Comparison of ENCODE assay signal across 28 cellular contexts in the genomic region with DNA sequence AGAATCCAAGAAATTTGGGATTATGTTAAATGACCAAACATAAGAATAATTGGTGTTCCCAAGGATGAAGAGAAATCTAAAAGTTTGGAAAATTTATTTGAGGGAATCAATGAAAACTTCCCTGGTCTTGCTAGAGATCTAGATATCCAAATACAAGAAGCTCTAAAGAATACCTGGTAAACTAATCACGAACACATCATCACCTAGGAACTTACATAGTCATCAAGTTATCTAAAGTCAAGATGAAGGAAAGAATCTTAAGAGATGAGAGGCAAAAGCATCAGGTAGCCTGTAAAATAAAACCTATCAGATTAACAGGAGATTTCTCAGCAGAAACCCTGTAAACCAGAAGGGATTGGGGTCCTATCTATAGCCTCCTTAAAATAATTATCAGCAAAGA. TPM values are rescaled to one million over a fixed set of nuclear protein-coding genes. Genes with fewer than 3 reads are reported as not detected.
DNase-seq lines count a peak whose midpoint lies in the region; ATAC-seq, FAIRE-seq and TF ChIP-seq lines count a peak whose summit lies in the region.
"Had no signal": no experiment of that assay in that cellular context is flagged by ENCODE, and none has a peak within 500 bp of the region (broad histone marks: within the 10 kb centered on the region; RNA-seq: fewer than 3 reads in every experiment).

No MANE protein-coding gene starts in this region.

- H3K27me3 ChIP-seq in RWPE2 (ENCODE audit: insufficient read depth, poor library complexity, severe bottlenecking) (no peaks in the 10 kb centered on the region), bronchial epithelial cell (ENCODE audit: control insufficient read depth, insufficient read depth, low read length) (no peaks in the 10 kb centered on the region), foreskin keratinocyte (no peaks in the 10 kb centered on the region), small intestine (ENCODE audit: control insufficient read depth in 2 of 2, insufficient read depth in 2 of 2, low read length in 2 of 2) (no peaks in the 10 kb centered on the region), ascending aorta (no peaks in the 10 kb centered on the region)
- H3K27me3 ChIP-seq: BE2C, BLaER1 had no signal

- no peak for DNase-seq in RWPE2 (ENCODE audit: low spot score)
- peak; percentile 73 for DNase-seq in bronchial epithelial cell (ENCODE audit: low read depth)
- peak; percentile 33 to 73 for DNase-seq in foreskin keratinocyte
- DNase-seq in small intestine = no peak
- no peak for DNase-seq in ascending aorta (ENCODE audit: low spot score in 2 of 2)
- DNase-seq in RPMI8226 = no peak
- DNase-seq in cardiac septum (ENCODE audit: low spot score) = no peak
- DNase-seq: 8988T; ACHN; BE2C; C1 segment of cervical spinal cord; CD4-positive, alpha-beta memory T cell; CD4-positive, CD25-positive, alpha-beta regulatory T cell; CD8-positive, alpha-beta memory T cell; COR-L47; DMS 273 treated with DMSO at 0.1 percent for 48 hours; DMS153; DMS53; DMS79; DND-41; EL; GDM1 had no signal

- FAIRE-seq in bronchial epithelial cell (lab: Jason Lieb, UNC) (no peak), small intestine (lab: Jason Lieb, UNC) (peak; percentile 90)
- FAIRE-seq: A204.1, GM12878, GM12892, GM18507 had no signal

- H3K9me3 ChIP-seq in RWPE2 (ENCODE audit: severe bottlenecking) (no peaks in the 10 kb centered on the region), small intestine (ENCODE audit: control insufficient read depth, low read depth) (no peaks in the 10 kb centered on the region), ascending aorta (no peaks in the 10 kb centered on the region)
- H3K9me3 ChIP-seq: BE2C, BLaER1 had no signal

- WGBS in small intestine, 3 donors = 81 to 92% (median 88%) methylated on average over 1 of the region's 1 CpG

- TF ChIP-seq CTCF in RWPE2 (IDR thresholded peaks at IDR 0.05; ENCODE audit: poor library complexity, severe bottlenecking) (no peak), bronchial epithelial cell (IDR thresholded peaks at IDR 0.05; ENCODE audit: insufficient read depth, low read length, severe bottlenecking) (no peak), foreskin keratinocyte (conservative IDR thresholded peaks at IDR 0.05) (no peak), ascending aorta (IDR thresholded peaks at IDR 0.05) (no peak)

- H3K27ac ChIP-seq in RWPE2 (ENCODE audit: poor library complexity, severe bottlenecking) (no peak overlapping the region), foreskin keratinocyte (no peak overlapping the region), small intestine (ENCODE audit: low read depth in 1 of 2, low read length in 1 of 2) (no peak overlapping the region), ascending aorta (no peak overlapping the region)
- H3K27ac ChIP-seq: BLaER1 had no signal

- ATAC-seq in RWPE2 (ENCODE audit: low read depth) = peak; percentile 57; the same call in 2 of the 3 replicates
- peak; percentile 38 for ATAC-seq in foreskin keratinocyte
- ATAC-seq: GM12878 had no signal

- intact Hi-C loops in ascending aorta (cut with DNase I) = no loop called here
- intact Hi-C loops in cardiac septum (cut with DNase I) = no loop called here

- H3K36me3 ChIP-seq in RWPE2 (ENCODE audit: low read depth) = no peaks in the 10 kb centered on the region
- no peaks in the 10 kb centered on the region for H3K36me3 ChIP-seq in bronchial epithelial cell (ENCODE audit: control insufficient read depth, insufficient read depth, low read length)
- H3K36me3 ChIP-seq in small intestine (ENCODE audit: control insufficient read depth in 2 of 2, insufficient read depth in 2 of 2, low read length in 2 of 2) = no peaks in the 10 kb centered on the region
- H3K36me3 ChIP-seq in ascending aorta = no peaks in the 10 kb centered on the region
- H3K36me3 ChIP-seq: BE2C, BLaER1 had no signal

- H3K4me3 ChIP-seq in RWPE2 (ENCODE audit: severe bottlenecking) (no peak overlapping the region), bronchial epithelial cell (ENCODE audit: low read depth, low read length) (no peak overlapping the region), small intestine (ENCODE audit: low read depth in 1 of 2, low read length in 2 of 2) (no peak overlapping the region), ascending aorta (no peak overlapping the region)
- H3K4me3 ChIP-seq: BLaER1, GM12878 had no signal

- H3K4me1 ChIP-seq in RWPE2 (ENCODE audit: insufficient read depth, poor library complexity, severe bottlenecking) (peaks cover 13% of the 10 kb centered on the region), foreskin keratinocyte (peaks cover 22% of the 10 kb centered on the region), small intestine (ENCODE audit: control insufficient read depth in 2 of 2, insufficient read depth in 1 of 2, low read depth in 1 of 2, low read length in 1 of 2) (no peaks in the 10 kb centered on the region), ascending aorta (no peaks in the 10 kb centered on the region)
- H3K4me1 ChIP-seq: BLaER1 had no signal

RNA-seq across cellular contexts. Expression of a gene that starts 46.9 kb away (rescaled TPM):
- total RNA-seq in bronchial epithelial cell (1.1 and 1.8 TPM in 2 replicates), foreskin keratinocyte (0.54 and 0.63 TPM in 2 replicates), ascending aorta (27.0 TPM), cardiac septum (14.3 TPM)
- polyA plus RNA-seq in foreskin keratinocyte (0.35 and 0.75 TPM in 2 replicates), small intestine (1 to 10 TPM; 2.4 to 3.1 (median 2.7) TPM)
- total RNA-seq: G401 had no signal

Comparison
In these comparisons a context has a peak if more than half of its experiments do, and no peak if none do; other contexts are left out.
1. DNase-seq: peak in bronchial epithelial cell (single experiment) and foreskin keratinocyte (2 of 2); none in RWPE2 (single experiment), small intestine (single experiment), ascending aorta (0 of 2), RPMI8226 (single experiment) and cardiac septum (single experiment).